In genomic region chr17:61393904-61394629, GRCh38 we compare ENCODE assay signal across 14 cellular contexts. TPM values are rescaled to one million over a fixed set of nuclear protein-coding genes. Genes with fewer than 3 reads are reported as not detected.
DNase-seq lines count a peak whose midpoint lies in the region; ATAC-seq and TF ChIP-seq lines count a peak whose summit lies in the region.
"Had no signal": no experiment of that assay in that cellular context is flagged by ENCODE, and none has a peak within 500 bp of the region (broad histone marks: within the 10 kb centered on the region; RNA-seq: fewer than 3 reads in every experiment).

No MANE protein-coding gene starts in this region.

- H3K36me3 ChIP-seq in BE2C: peaks cover 38% of the 10 kb centered on the region
- H3K36me3 ChIP-seq: adrenal gland, BLaER1 had no signal

- H3K36me3 Mint-ChIP-seq in chondrocyte (ENCODE audit: low read depth): no peaks in the 10 kb centered on the region
- H3K36me3 Mint-ChIP-seq in nephron (ENCODE audit: low read depth): peaks cover 10% of the 10 kb centered on the region

- H3K4me3 Mint-ChIP-seq in chondrocyte (ENCODE audit: unreplicated experiment) (no peak overlapping the region), nephron (peak overlapping the region; percentile 77 to 88 (median 85))

- no peak for ATAC-seq in HG03439 (IDR thresholded peaks at IDR 0.05; ENCODE audit: unreplicated experiment)
- ATAC-seq in HG03097 (IDR thresholded peaks at IDR 0.05; ENCODE audit: low FRiP score, unreplicated experiment): no peak

- H3K4me1 ChIP-seq in BE2C: peaks cover 60% of the 10 kb centered on the region

- H3K27ac Mint-ChIP-seq in chondrocyte (ENCODE audit: unreplicated experiment): no peak overlapping the region
- H3K27ac Mint-ChIP-seq in nephron: peak overlapping the region; percentile 75 to 94 (median 93)

- DNase-seq in BE2C (peak; percentile 85), LHCN-M2 (ENCODE audit: low read depth) (peak; percentile 52), chondrocyte (ENCODE audit: low spot score) (no peak), NCI-H748 treated with DMSO at 0.1 percent for 48 hours (lab: John Stamatoyannopoulos, UW) (no peak)
- DNase-seq in NK-92 treated with Interleukin-12 subunit alpha and Interleukin-12 subunit beta, amount 100 ng/mL, for 24 hours (lab: John Stamatoyannopoulos, UW): no peak
- DNase-seq: effector CD8-positive, alpha-beta T cell; hippocampal formation; NCI-H146 had no signal

- peaks cover 20% of the 10 kb centered on the region for H3K4me1 Mint-ChIP-seq in chondrocyte (ENCODE audit: low read depth)
- H3K4me1 Mint-ChIP-seq in nephron: peaks cover 65% of the 10 kb centered on the region

- peak overlapping the region; percentile 16; the same call in 1 of the 2 replicates for H3K4me3 ChIP-seq in BE2C (ENCODE audit: low read depth, low read length)
- H3K4me3 ChIP-seq: adrenal gland, BLaER1 had no signal

- no peaks in the 10 kb centered on the region for H3K27me3 ChIP-seq in BE2C

- no peaks in the 10 kb centered on the region for H3K9me3 ChIP-seq in BE2C
- H3K9me3 ChIP-seq: adrenal gland had no signal

- H3K9me3 Mint-ChIP-seq in chondrocyte (ENCODE audit: low read depth) (no peaks in the 10 kb centered on the region), nephron (no peaks in the 10 kb centered on the region)

- no peak for TF ChIP-seq CTCF in BE2C (IDR thresholded peaks at IDR 0.05; ENCODE audit: low read depth, low read length)
- peak; percentile 14 for TF ChIP-seq CTCF in chondrocyte (IDR thresholded peaks at IDR 0.05)
- TF ChIP-seq CTCF in nephron (IDR thresholded peaks at IDR 0.05; ENCODE audit: unreplicated experiment in 3 of 3): peak in 1 of 3 experiments; percentile 2

- H3K27me3 Mint-ChIP-seq in chondrocyte (ENCODE audit: low read depth) (peaks cover 8% of the 10 kb centered on the region), nephron (ENCODE audit: low read depth) (peaks cover 54% of the 10 kb centered on the region)

RNA-seq across cellular contexts. Expression of gene TBX2, which starts 5.6 kb away (rescaled TPM):
- 107 TPM for polyA plus RNA-seq in BE2C (2012; ENCODE audit: insufficient read depth, insufficient read length, low read depth)
- 5.6 and 7.5 TPM in 2 replicates for total RNA-seq in LHCN-M2 (2014; rRNA removed)
- 3.3 TPM for polyA plus RNA-seq in LHCN-M2 (2012)
- total RNA-seq in chondrocyte: 2.0 to 8.6 TPM (median 8.4 TPM) in 3 replicates
- polyA plus RNA-seq: IgD-negative memory B cell had no signal

RNA-seq across cellular contexts. Expression of gene TBX4, which starts 58.2 kb away (rescaled TPM):
- polyA plus RNA-seq in BE2C (2012; ENCODE audit: insufficient read depth, insufficient read length, low read depth): 1.6 TPM
- total RNA-seq in LHCN-M2 (2014; rRNA removed) (not detected in 2 replicates), chondrocyte (not detected in 3 replicates)
- polyA plus RNA-seq in LHCN-M2 (2012): 0.04 TPM
- polyA plus RNA-seq: IgD-negative memory B cell had no signal

Comparison
In these comparisons a context has a peak if more than half of its experiments do, and no peak if none do; other contexts are left out.
1. DNase-seq: peak in BE2C (single experiment) and LHCN-M2 (single experiment); none in chondrocyte (single experiment), NK-92 treated with Interleukin-12 subunit alpha and Interleukin-12 subunit beta, amount 100 ng/mL, for 24 hours (single experiment) and NCI-H748 treated with DMSO at 0.1 percent for 48 hours (single experiment).